Comparison of ENCODE assay signal across 1 cellular context in the genomic region with DNA sequence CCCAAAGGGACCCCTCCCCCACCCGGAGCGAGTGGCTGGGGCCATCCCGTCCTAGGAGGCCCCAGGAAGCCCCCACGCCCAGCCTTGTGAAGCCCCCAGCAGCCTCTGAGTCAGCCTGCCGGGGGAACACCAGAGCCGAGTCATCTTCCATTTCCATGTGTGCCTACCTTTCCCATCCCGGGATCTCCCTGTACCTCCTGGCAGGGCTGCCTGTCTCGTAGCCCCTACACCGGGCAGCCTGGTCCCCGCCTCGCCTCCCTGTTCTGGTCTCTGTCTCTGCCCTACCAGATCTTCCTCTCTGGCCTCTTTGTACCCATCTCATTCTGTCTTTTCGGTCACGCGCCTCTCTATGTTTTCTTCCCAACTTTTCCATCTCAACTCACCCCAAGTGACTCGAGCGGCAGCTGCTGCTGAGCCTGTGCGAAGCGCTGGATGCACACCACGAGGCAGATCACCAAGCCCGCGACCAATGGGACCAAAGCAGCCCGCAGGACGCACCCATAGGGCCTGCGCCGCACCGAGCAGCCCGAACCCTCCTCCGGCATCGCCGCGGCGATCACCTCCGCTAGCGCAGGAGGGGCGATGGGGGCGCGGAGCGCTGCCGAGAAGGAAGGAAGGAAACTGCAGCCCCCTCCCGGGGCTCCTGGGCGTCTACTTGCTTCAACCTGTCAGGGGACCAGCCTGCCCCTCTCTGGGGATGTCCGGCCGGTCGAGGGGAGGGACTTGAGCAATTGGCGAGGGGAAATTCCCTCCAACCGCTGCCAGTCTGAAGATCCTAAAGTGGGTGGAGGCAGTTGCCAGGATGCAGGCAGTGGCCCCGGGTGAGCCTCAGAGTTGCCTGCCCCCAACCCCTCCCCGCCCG.
TF ChIP-seq lines count a peak whose summit lies in the region.

A gene with protein sequence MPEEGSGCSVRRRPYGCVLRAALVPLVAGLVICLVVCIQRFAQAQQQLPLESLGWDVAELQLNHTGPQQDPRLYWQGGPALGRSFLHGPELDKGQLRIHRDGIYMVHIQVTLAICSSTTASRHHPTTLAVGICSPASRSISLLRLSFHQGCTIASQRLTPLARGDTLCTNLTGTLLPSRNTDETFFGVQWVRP (minus strand): TSS at position 693 of the 862 bp plus-strand sequence. CDS start 148 bp downstream, at position 545.

TF ChIP-seq in HEK293, 187 proteins besides CTCF, POLR2A, EP300 and RAD21 (continued from another document):
- TF ChIP-seq, protein P1, sequence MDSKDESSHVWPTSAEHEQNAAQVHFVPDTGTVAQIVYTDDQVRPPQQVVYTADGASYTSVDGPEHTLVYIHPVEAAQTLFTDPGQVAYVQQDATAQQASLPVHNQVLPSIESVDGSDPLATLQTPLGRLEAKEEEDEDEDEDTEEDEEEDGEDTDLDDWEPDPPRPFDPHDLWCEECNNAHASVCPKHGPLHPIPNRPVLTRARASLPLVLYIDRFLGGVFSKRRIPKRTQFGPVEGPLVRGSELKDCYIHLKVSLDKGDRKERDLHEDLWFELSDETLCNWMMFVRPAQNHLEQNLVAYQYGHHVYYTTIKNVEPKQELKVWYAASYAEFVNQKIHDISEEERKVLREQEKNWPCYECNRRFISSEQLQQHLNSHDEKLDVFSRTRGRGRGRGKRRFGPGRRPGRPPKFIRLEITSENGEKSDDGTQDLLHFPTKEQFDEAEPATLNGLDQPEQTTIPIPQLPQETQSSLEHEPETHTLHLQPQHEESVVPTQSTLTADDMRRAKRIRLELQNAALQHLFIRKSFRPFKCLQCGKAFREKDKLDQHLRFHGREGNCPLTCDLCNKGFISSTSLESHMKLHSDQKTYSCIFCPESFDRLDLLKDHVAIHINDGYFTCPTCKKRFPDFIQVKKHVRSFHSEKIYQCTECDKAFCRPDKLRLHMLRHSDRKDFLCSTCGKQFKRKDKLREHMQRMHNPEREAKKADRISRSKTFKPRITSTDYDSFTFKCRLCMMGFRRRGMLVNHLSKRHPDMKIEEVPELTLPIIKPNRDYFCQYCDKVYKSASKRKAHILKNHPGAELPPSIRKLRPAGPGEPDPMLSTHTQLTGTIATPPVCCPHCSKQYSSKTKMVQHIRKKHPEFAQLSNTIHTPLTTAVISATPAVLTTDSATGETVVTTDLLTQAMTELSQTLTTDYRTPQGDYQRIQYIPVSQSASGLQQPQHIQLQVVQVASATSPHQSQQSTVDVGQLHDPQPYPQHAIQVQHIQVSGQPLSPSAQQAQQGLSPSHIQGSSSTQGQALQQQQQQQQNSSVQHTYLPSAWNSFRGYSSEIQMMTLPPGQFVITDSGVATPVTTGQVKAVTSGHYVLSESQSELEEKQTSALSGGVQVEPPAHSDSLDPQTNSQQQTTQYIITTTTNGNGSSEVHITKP (tag by site-specific recombination; IDR thresholded peaks at IDR 0.05): peak; percentile 91
- TF ChIP-seq REPIN1 (tag by site-specific recombination; IDR thresholded peaks at IDR 0.05; ENCODE audit: low read depth): no peak
- no peak for TF ChIP-seq ZFP37 (tag by site-specific recombination; IDR thresholded peaks at IDR 0.05)
- TF ChIP-seq, protein P2, sequence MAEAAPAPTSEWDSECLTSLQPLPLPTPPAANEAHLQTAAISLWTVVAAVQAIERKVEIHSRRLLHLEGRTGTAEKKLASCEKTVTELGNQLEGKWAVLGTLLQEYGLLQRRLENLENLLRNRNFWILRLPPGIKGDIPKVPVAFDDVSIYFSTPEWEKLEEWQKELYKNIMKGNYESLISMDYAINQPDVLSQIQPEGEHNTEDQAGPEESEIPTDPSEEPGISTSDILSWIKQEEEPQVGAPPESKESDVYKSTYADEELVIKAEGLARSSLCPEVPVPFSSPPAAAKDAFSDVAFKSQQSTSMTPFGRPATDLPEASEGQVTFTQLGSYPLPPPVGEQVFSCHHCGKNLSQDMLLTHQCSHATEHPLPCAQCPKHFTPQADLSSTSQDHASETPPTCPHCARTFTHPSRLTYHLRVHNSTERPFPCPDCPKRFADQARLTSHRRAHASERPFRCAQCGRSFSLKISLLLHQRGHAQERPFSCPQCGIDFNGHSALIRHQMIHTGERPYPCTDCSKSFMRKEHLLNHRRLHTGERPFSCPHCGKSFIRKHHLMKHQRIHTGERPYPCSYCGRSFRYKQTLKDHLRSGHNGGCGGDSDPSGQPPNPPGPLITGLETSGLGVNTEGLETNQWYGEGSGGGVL (tag by site-specific recombination; IDR thresholded peaks at IDR 0.05): peak; percentile 47; the same call in 1 of the 2 replicates
- no peak for TF ChIP-seq ZNF274 (IDR thresholded peaks at IDR 0.05; ENCODE audit: low read length)
- no peak for TF ChIP-seq ZNF274 (tag by site-specific recombination; IDR thresholded peaks at IDR 0.05; ENCODE audit: borderline replicate concordance)
- TF ChIP-seq ZNF76 (tag by site-specific recombination; IDR thresholded peaks at IDR 0.05; ENCODE audit: borderline replicate concordance, low read depth): no peak
- no peak for TF ChIP-seq ZFP3 (tag by site-specific recombination; IDR thresholded peaks at IDR 0.05; ENCODE audit: low read depth)
- TF ChIP-seq ZNF621 (tag by site-specific recombination; IDR thresholded peaks at IDR 0.05): no peak
- TF ChIP-seq WT1 (tag by site-specific recombination; IDR thresholded peaks at IDR 0.05): no peak
- 0 out of 2 replicates have a peak, but pooled peaks have one; percentile 18 for TF ChIP-seq ZNF366 (tag by site-specific recombination; conservative IDR thresholded peaks at IDR 0.05)
- TF ChIP-seq ZNF2 (tag by site-specific recombination; IDR thresholded peaks at IDR 0.05): no peak
- no peak for TF ChIP-seq ZNF221 (tag by site-specific recombination; IDR thresholded peaks at IDR 0.05; ENCODE audit: borderline replicate concordance)
- TF ChIP-seq ZNF610 (tag by site-specific recombination; IDR thresholded peaks at IDR 0.05; ENCODE audit: borderline replicate concordance): no peak
- TF ChIP-seq KLF1 (tag by site-specific recombination; IDR thresholded peaks at IDR 0.05): no peak
- no peak for TF ChIP-seq MZF1 (tag by site-specific recombination; IDR thresholded peaks at IDR 0.05; ENCODE audit: borderline replicate concordance)
- no peak for TF ChIP-seq ZNF324 (tag by site-specific recombination; IDR thresholded peaks at IDR 0.05)
- no peak for TF ChIP-seq ZNF791 (tag by site-specific recombination; IDR thresholded peaks at IDR 0.05)
- TF ChIP-seq ZNF830 (tag by site-specific recombination; IDR thresholded peaks at IDR 0.05; ENCODE audit: low read depth): no peak
- no peak; the same call in 1 of the 2 replicates for TF ChIP-seq ZFHX2 (tag by site-specific recombination; conservative IDR thresholded peaks at IDR 0.05)
- TF ChIP-seq, protein P3, sequence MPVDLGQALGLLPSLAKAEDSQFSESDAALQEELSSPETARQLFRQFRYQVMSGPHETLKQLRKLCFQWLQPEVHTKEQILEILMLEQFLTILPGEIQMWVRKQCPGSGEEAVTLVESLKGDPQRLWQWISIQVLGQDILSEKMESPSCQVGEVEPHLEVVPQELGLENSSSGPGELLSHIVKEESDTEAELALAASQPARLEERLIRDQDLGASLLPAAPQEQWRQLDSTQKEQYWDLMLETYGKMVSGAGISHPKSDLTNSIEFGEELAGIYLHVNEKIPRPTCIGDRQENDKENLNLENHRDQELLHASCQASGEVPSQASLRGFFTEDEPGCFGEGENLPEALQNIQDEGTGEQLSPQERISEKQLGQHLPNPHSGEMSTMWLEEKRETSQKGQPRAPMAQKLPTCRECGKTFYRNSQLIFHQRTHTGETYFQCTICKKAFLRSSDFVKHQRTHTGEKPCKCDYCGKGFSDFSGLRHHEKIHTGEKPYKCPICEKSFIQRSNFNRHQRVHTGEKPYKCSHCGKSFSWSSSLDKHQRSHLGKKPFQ (tag by site-specific recombination; IDR thresholded peaks at IDR 0.05): no peak
- no peak for TF ChIP-seq ZFP69B (tag by site-specific recombination; IDR thresholded peaks at IDR 0.05)
- TF ChIP-seq ZNF600 (tag by site-specific recombination; IDR thresholded peaks at IDR 0.05): peak; percentile 85
- no peak for TF ChIP-seq ZNF544 (tag by site-specific recombination; IDR thresholded peaks at IDR 0.05)
- peak; percentile 88 for TF ChIP-seq SP2 (tag by site-specific recombination; IDR thresholded peaks at IDR 0.05)
- no peak for TF ChIP-seq ZNF175 (tag by site-specific recombination; IDR thresholded peaks at IDR 0.05)
- TF ChIP-seq SETDB1 (IDR thresholded peaks at IDR 0.05; ENCODE audit: insufficient read length, low read length): no peak
- TF ChIP-seq ZNF433 (tag by site-specific recombination; IDR thresholded peaks at IDR 0.05; ENCODE audit: low read depth): no peak
- no peak for TF ChIP-seq SALL2 (tag by site-specific recombination; IDR thresholded peaks at IDR 0.05; ENCODE audit: borderline replicate concordance)
- TF ChIP-seq ZNF146 (tag by site-specific recombination; IDR thresholded peaks at IDR 0.05): no peak
- no peak for TF ChIP-seq ZNF248 (tag by site-specific recombination; IDR thresholded peaks at IDR 0.05)
- TF ChIP-seq ZSCAN16 (tag by site-specific recombination; IDR thresholded peaks at IDR 0.05): no peak
- TF ChIP-seq, protein P4, sequence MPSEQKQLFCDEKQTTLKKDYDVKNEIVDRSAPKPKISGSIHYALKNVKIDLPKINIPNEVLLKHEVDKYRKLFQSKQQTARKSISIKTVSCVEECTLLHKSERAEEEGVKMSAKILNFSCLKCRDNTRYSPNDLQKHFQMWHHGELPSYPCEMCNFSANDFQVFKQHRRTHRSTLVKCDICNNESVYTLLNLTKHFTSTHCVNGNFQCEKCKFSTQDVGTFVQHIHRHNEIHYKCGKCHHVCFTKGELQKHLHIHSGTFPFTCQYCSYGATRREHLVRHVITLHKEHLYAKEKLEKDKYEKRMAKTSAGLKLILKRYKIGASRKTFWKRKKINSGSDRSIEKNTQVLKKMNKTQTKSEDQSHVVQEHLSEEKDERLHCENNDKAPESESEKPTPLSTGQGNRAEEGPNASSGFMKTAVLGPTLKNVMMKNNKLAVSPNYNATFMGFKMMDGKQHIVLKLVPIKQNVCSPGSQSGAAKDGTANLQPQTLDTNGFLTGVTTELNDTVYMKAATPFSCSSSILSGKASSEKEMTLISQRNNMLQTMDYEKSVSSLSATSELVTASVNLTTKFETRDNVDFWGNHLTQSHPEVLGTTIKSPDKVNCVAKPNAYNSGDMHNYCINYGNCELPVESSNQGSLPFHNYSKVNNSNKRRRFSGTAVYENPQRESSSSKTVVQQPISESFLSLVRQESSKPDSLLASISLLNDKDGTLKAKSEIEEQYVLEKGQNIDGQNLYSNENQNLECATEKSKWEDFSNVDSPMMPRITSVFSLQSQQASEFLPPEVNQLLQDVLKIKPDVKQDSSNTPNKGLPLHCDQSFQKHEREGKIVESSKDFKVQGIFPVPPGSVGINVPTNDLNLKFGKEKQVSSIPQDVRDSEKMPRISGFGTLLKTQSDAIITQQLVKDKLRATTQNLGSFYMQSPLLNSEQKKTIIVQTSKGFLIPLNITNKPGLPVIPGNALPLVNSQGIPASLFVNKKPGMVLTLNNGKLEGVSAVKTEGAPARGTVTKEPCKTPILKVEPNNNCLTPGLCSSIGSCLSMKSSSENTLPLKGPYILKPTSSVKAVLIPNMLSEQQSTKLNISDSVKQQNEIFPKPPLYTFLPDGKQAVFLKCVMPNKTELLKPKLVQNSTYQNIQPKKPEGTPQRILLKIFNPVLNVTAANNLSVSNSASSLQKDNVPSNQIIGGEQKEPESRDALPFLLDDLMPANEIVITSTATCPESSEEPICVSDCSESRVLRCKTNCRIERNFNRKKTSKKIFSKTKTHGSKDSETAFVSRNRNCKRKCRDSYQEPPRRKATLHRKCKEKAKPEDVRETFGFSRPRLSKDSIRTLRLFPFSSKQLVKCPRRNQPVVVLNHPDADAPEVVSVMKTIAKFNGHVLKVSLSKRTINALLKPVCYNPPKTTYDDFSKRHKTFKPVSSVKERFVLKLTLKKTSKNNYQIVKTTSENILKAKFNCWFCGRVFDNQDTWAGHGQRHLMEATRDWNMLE (tag by site-specific recombination; conservative IDR thresholded peaks at IDR 0.05; ENCODE audit: low read depth): no peak
- TF ChIP-seq SP3 (tag by site-specific recombination; IDR thresholded peaks at IDR 0.05): peak; percentile 71
- no peak for TF ChIP-seq ZNF239 (tag by site-specific recombination; IDR thresholded peaks at IDR 0.05)
- TF ChIP-seq OSR2 (tag by site-specific recombination; IDR thresholded peaks at IDR 0.05): no peak
- no peak for TF ChIP-seq ZNF292 (tag by site-specific recombination; IDR thresholded peaks at IDR 0.05; ENCODE audit: borderline replicate concordance, low read depth)
- TF ChIP-seq ZNF660 (tag by site-specific recombination; IDR thresholded peaks at IDR 0.05): no peak
